In genomic region chr22:39914584-39914983, GRCh38 we compare ENCODE assay signal across 1 cellular context.
TF ChIP-seq lines count a peak whose summit lies in the region.

No MANE protein-coding gene starts in this region.

TF ChIP-seq in SK-N-SH, 30 proteins besides CTCF, POLR2A, EP300 and RAD21 (continued from another document):
- TF ChIP-seq MEF2A (IDR thresholded peaks at IDR 0.05; ENCODE audit: borderline replicate concordance, low read depth) (no peak), REST (IDR thresholded peaks at IDR 0.05; ENCODE audit: low read depth, low read length) (no peak), PBX3 (IDR thresholded peaks at IDR 0.05) (no peak), YY1 (IDR thresholded peaks at IDR 0.05; ENCODE audit: low read depth) (no peak), USF2 (IDR thresholded peaks at IDR 0.05; ENCODE audit: borderline replicate concordance, low read depth, low read length) (no peak), NFIC (IDR thresholded peaks at IDR 0.05; ENCODE audit: borderline replicate concordance) (no peak), GATA2 (CRISPR knock-in tag; IDR thresholded peaks at IDR 0.05) (no peak), MAX (IDR thresholded peaks at IDR 0.05; ENCODE audit: low read depth) (no peak), FOXM1 (IDR thresholded peaks at IDR 0.05; ENCODE audit: low read depth) (no peak), GABPA (IDR thresholded peaks at IDR 0.05; ENCODE audit: low read depth) (no peak)
